32 cellular contexts compared by ENCODE assay signal in the genomic region with DNA sequence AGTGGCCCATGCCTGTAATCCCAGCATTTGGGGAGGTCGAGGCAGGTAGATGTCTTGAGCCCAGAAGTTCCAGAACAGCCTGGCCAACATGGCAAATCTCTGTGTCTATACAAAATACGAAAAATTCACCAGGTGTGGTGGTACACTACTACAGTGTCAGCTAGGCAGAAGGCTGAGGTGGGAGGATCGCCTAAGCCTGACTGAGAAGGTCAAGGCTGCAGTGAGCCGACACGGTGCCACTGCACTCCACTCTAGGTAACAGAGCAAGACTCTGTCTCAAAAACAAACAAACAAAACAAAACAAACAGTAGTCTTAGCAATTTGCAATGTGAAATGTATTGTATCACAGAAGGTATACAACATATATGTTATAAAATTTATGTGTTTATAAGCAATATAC.
"Had no signal": no experiment of that assay in that cellular context is flagged by ENCODE, and none has a peak within 500 bp of the region (broad histone marks: within the 10 kb centered on the region; RNA-seq: fewer than 3 reads in every experiment).

No MANE protein-coding gene starts in this region.

- H3K27me3 Mint-ChIP-seq: activated B cell treated with CpG ODN at 0.5 μM for 24 hours; activated CD8-positive, alpha-beta T cell treated with anti-CD3 and anti-CD28 coated beads for 36 hours; activated naive CD8-positive, alpha-beta T cell treated with anti-CD3 and anti-CD28 coated beads for 36 hours; activated naive CD8-positive, alpha-beta T cell treated with anti-CD3 and anti-CD28 coated beads, Interleukin-2, amount 50 U/mL, for 24 hours; T-helper 17 cell had no signal

- H3K9me3 Mint-ChIP-seq: activated B cell treated with CpG ODN at 0.5 μM for 24 hours; activated CD8-positive, alpha-beta T cell treated with anti-CD3 and anti-CD28 coated beads for 36 hours; activated naive CD4-positive, alpha-beta T cell treated with anti-CD3 and anti-CD28 coated beads for 36 hours; activated naive CD4-positive, alpha-beta T cell treated with anti-CD3 and anti-CD28 coated beads, Interleukin-2, amount 50 U/mL, for 24 hours; activated naive CD8-positive, alpha-beta T cell treated with anti-CD3 and anti-CD28 coated beads for 36 hours; activated naive CD8-positive, alpha-beta T cell treated with anti-CD3 and anti-CD28 coated beads, Interleukin-2, amount 50 U/mL, for 24 hours; activated T-helper 1 cell treated with anti-CD3 and anti-CD28 coated beads, Interleukin-12 subunit alpha, Interleukin-12 subunit beta, Interleukin-2, Interleukin-4 antibody, amounts not matched to agents 30 ng/mL and 10 ng/mL and 1 ng/mL, durations not matched to agents 14 hours and 24 hours and 36 hours; activated T-helper 2 cell treated with anti-CD3 and anti-CD28 coated beads, Interferon-gamma antibody, Interleukin-2, Interleukin-4, amounts not matched to agents 10 μg/mL and 5 μg/mL and 100 μg/mL, durations not matched to agents 14 hours and 24 hours and 36 hours; T-helper 2 cell treated with Interferon-gamma antibody and Interleukin-4, amounts not matched to agents 5 μg/mL and 100 μg/mL, for 36 hours had no signal

- H3K4me3 Mint-ChIP-seq: activated B cell treated with CpG ODN at 0.5 μM for 24 hours; activated CD8-positive, alpha-beta T cell treated with anti-CD3 and anti-CD28 coated beads for 36 hours; activated naive CD4-positive, alpha-beta T cell treated with anti-CD3 and anti-CD28 coated beads for 36 hours; activated naive CD4-positive, alpha-beta T cell treated with anti-CD3 and anti-CD28 coated beads, Interleukin-2, amount 50 U/mL, for 24 hours; activated naive CD8-positive, alpha-beta T cell treated with anti-CD3 and anti-CD28 coated beads for 36 hours; activated naive CD8-positive, alpha-beta T cell treated with anti-CD3 and anti-CD28 coated beads, Interleukin-2, amount 50 U/mL, for 24 hours; activated T-cell treated with anti-CD3 and anti-CD28 coated beads, Interleukin-2, amount 50 U/mL, for 4 hours; activated T-helper 1 cell treated with anti-CD3 and anti-CD28 coated beads, Interleukin-12 subunit alpha, Interleukin-12 subunit beta, Interleukin-2, Interleukin-4 antibody, amounts not matched to agents 30 ng/mL and 10 ng/mL and 1 ng/mL, durations not matched to agents 14 hours and 24 hours and 36 hours; T-helper 17 cell; T-helper 2 cell treated with Interferon-gamma antibody and Interleukin-4, amounts not matched to agents 5 μg/mL and 100 μg/mL, for 36 hours had no signal

- H3K4me1 ChIP-seq: adrenal gland, body of pancreas, esophagus squamous epithelium, gastroesophageal sphincter, heart right ventricle had no signal

- ATAC-seq: activated CD4-positive, CD25-positive, alpha-beta regulatory T cell treated with anti-CD3 and anti-CD28 coated beads, Interleukin-2, amount 50 U/mL, for 24 hours; activated CD8-positive, alpha-beta T cell treated with anti-CD3 and anti-CD28 coated beads for 36 hours; activated naive CD8-positive, alpha-beta T cell treated with anti-CD3 and anti-CD28 coated beads, Interleukin-2, amount 50 U/mL, for 24 hours; activated T-cell treated with anti-CD3 and anti-CD28 coated beads, Interleukin-2, amount 50 U/mL, for 4 hours; body of pancreas; gastroesophageal sphincter; heart right ventricle; T-helper 17 cell had no signal

- H3K4me3 ChIP-seq: adrenal gland, body of pancreas, esophagus squamous epithelium, gastroesophageal sphincter, heart right ventricle had no signal

- H3K27me3 ChIP-seq: adrenal gland, body of pancreas, esophagus squamous epithelium, gastroesophageal sphincter, heart right ventricle had no signal

- H3K4me1 Mint-ChIP-seq: activated B cell treated with CpG ODN at 0.5 μM for 24 hours; activated naive CD4-positive, alpha-beta T cell treated with anti-CD3 and anti-CD28 coated beads, Interleukin-2, amount 50 U/mL, for 24 hours; activated naive CD8-positive, alpha-beta T cell treated with anti-CD3 and anti-CD28 coated beads for 36 hours; activated naive CD8-positive, alpha-beta T cell treated with anti-CD3 and anti-CD28 coated beads, Interleukin-2, amount 50 U/mL, for 24 hours; T-helper 17 cell had no signal

- H3K36me3 Mint-ChIP-seq: activated naive CD4-positive, alpha-beta T cell treated with anti-CD3 and anti-CD28 coated beads, Interleukin-2, amount 50 U/mL, for 24 hours; activated naive CD8-positive, alpha-beta T cell treated with anti-CD3 and anti-CD28 coated beads for 36 hours had no signal

- DNase-seq: activated B cell treated with CpG ODN at 0.5 μM for 24 hours; activated CD4-positive, alpha-beta T cell treated with anti-CD3 and anti-CD28 coated beads for 48 hours; activated CD4-positive, alpha-beta T cell treated with anti-CD3 and anti-CD28 coated beads, Interleukin-2, amount 50 U/mL, for 1 hour; activated CD4-positive, alpha-beta T cell treated with anti-CD3 and anti-CD28 coated beads, Interleukin-2, amount 50 U/mL, for 48 hours; activated CD8-positive, alpha-beta memory T cell treated with anti-CD3 and anti-CD28 coated beads for 24 hours; activated CD8-positive, alpha-beta T cell treated with anti-CD3 and anti-CD28 coated beads for 36 hours; activated effector memory CD4-positive, alpha-beta T cell treated with anti-CD3 and anti-CD28 coated beads, Interleukin-2, amount 50 U/mL, for 16 hours; activated naive CD4-positive, alpha-beta T cell treated with anti-CD3 and anti-CD28 coated beads for 36 hours; activated naive CD8-positive, alpha-beta T cell treated with anti-CD3 and anti-CD28 coated beads for 36 hours; activated naive CD8-positive, alpha-beta T cell treated with anti-CD3 and anti-CD28 coated beads, Interleukin-2, amount 50 U/mL, for 24 hours; activated T-cell treated with anti-CD3 and anti-CD28 coated beads, Interleukin-2, amount 50 U/mL, for 4 hours; adrenal gland; amygdala; aorta; body of pancreas; caudate nucleus; cortex of kidney; dermis blood vessel endothelial cell; effector CD4-positive, alpha-beta T cell; esophagus squamous epithelium; foreskin melanocyte; heart right ventricle; T-helper 17 cell; T1000; WERI-Rb-1 had no signal

- H3K36me3 ChIP-seq: adrenal gland, esophagus squamous epithelium, gastroesophageal sphincter, heart right ventricle, WERI-Rb-1 had no signal

- H3K9me3 ChIP-seq: adrenal gland, body of pancreas, esophagus squamous epithelium, gastroesophageal sphincter, heart right ventricle had no signal

- H3K27ac Mint-ChIP-seq: activated B cell treated with CpG ODN at 0.5 μM for 24 hours; activated CD8-positive, alpha-beta T cell treated with anti-CD3 and anti-CD28 coated beads for 36 hours; activated naive CD4-positive, alpha-beta T cell treated with anti-CD3 and anti-CD28 coated beads for 36 hours; activated naive CD4-positive, alpha-beta T cell treated with anti-CD3 and anti-CD28 coated beads, Interleukin-2, amount 50 U/mL, for 24 hours; activated naive CD8-positive, alpha-beta T cell treated with anti-CD3 and anti-CD28 coated beads for 36 hours; activated naive CD8-positive, alpha-beta T cell treated with anti-CD3 and anti-CD28 coated beads, Interleukin-2, amount 50 U/mL, for 24 hours; activated T-helper 1 cell treated with anti-CD3 and anti-CD28 coated beads, Interleukin-12 subunit alpha, Interleukin-12 subunit beta, Interleukin-2, Interleukin-4 antibody, amounts not matched to agents 30 ng/mL and 10 ng/mL and 1 ng/mL, durations not matched to agents 14 hours and 24 hours and 36 hours; activated T-helper 2 cell treated with anti-CD3 and anti-CD28 coated beads, Interferon-gamma antibody, Interleukin-2, Interleukin-4, amounts not matched to agents 10 μg/mL and 5 μg/mL and 100 μg/mL, durations not matched to agents 14 hours and 24 hours and 36 hours; T-helper 17 cell; T-helper 2 cell treated with Interferon-gamma antibody and Interleukin-4, amounts not matched to agents 5 μg/mL and 100 μg/mL, for 36 hours had no signal

- H3K27ac ChIP-seq: adrenal gland, body of pancreas, epithelial cell of prostate, esophagus squamous epithelium, gastroesophageal sphincter, heart right ventricle, WERI-Rb-1 had no signal
